ENCODE assay signal across 1 cellular context in genomic region chr17:75459590-75460267, GRCh38.
TF ChIP-seq lines count a peak whose summit lies in the region.

No MANE protein-coding gene starts in this region.

TF ChIP-seq in HepG2, 621 proteins besides CTCF, POLR2A, EP300 and RAD21 (continues in another document):
- TF ChIP-seq ZNF574 (CRISPR knock-in tag; IDR thresholded peaks at IDR 0.05), result peak; percentile 58; the same call in 1 of the 2 replicates
- 0 out of 2 replicates have a peak, but pooled peaks have one; percentile 31 for TF ChIP-seq ZNF142 (CRISPR knock-in tag; IDR thresholded peaks at IDR 0.05)
- TF ChIP-seq ZNF207 (IDR thresholded peaks at IDR 0.05; ENCODE audit: borderline replicate concordance), result no peak
- TF ChIP-seq ZNF335 (CRISPR knock-in tag; IDR thresholded peaks at IDR 0.05), result peak; percentile 85
- TF ChIP-seq ZKSCAN8 (CRISPR knock-in tag; IDR thresholded peaks at IDR 0.05; ENCODE audit: borderline replicate concordance), result peak; percentile 46; the same call in 1 of the 2 replicates
- TF ChIP-seq TBX2 (CRISPR knock-in tag; IDR thresholded peaks at IDR 0.05; ENCODE audit: borderline replicate concordance), result peak; percentile 74
- 0 out of 2 replicates have a peak, but pooled peaks have one; percentile 16 for TF ChIP-seq BHLHE40 (IDR thresholded peaks at IDR 0.05; ENCODE audit: low read length)
- peak; percentile 76; the same call in 1 of the 2 replicates for TF ChIP-seq TRAFD1 (CRISPR knock-in tag; IDR thresholded peaks at IDR 0.05; ENCODE audit: borderline replicate concordance)
- TF ChIP-seq YY1 (IDR thresholded peaks at IDR 0.05; ENCODE audit: insufficient read depth, insufficient replicate concordance, low read depth, low read length), result peak; percentile 25
- 0 out of 2 replicates have a peak, but pooled peaks have one; percentile 83 for TF ChIP-seq ZNF713 (CRISPR knock-in tag; IDR thresholded peaks at IDR 0.05)
- peak; percentile 37; the same call in 1 of the 2 replicates for TF ChIP-seq AHDC1 (CRISPR knock-in tag; IDR thresholded peaks at IDR 0.05; ENCODE audit: borderline replicate concordance)
- TF ChIP-seq FOXJ3 (CRISPR knock-in tag; IDR thresholded peaks at IDR 0.05; ENCODE audit: borderline replicate concordance), result peak; percentile 85
- TF ChIP-seq MLX (CRISPR knock-in tag; IDR thresholded peaks at IDR 0.05), result peak; percentile 63
- peak; percentile 42; the same call in 1 of the 2 replicates for TF ChIP-seq NFIC (IDR thresholded peaks at IDR 0.05; ENCODE audit: low read length)
- TF ChIP-seq ZNF781 (CRISPR knock-in tag; IDR thresholded peaks at IDR 0.05; ENCODE audit: borderline replicate concordance, not compliant biosample characterization), result peak; percentile 1
- TF ChIP-seq ERF (CRISPR knock-in tag; IDR thresholded peaks at IDR 0.05), result 0 out of 2 replicates have a peak, but pooled peaks have one; percentile 32
- peak; percentile 34; the same call in 1 of the 2 replicates for TF ChIP-seq ZNF501 (CRISPR knock-in tag; IDR thresholded peaks at IDR 0.05)
- no peak for TF ChIP-seq MAZ (IDR thresholded peaks at IDR 0.05; ENCODE audit: borderline replicate concordance, low read depth, low read length)
- peak; percentile 55; the same call in 1 of the 2 replicates for TF ChIP-seq MAZ (CRISPR knock-in tag; IDR thresholded peaks at IDR 0.05; ENCODE audit: low read depth)
- no peak for TF ChIP-seq FUBP1 (CRISPR knock-in tag; IDR thresholded peaks at IDR 0.05; ENCODE audit: borderline replicate concordance)
- TF ChIP-seq ZNF841 (CRISPR knock-in tag; IDR thresholded peaks at IDR 0.05; ENCODE audit: borderline replicate concordance), result no peak
- peak; percentile 13; the same call in 1 of the 2 replicates for TF ChIP-seq ZNF644 (CRISPR knock-in tag; IDR thresholded peaks at IDR 0.05; ENCODE audit: low read depth)
- peak; percentile 49; the same call in 1 of the 2 replicates for TF ChIP-seq SSRP1 (CRISPR knock-in tag; IDR thresholded peaks at IDR 0.05)
- peak; percentile 73; the same call in 1 of the 2 replicates for TF ChIP-seq ZBTB26 (CRISPR knock-in tag; IDR thresholded peaks at IDR 0.05; ENCODE audit: borderline replicate concordance)
- TF ChIP-seq ZBTB21 (CRISPR knock-in tag; IDR thresholded peaks at IDR 0.05), result no peak
- TF ChIP-seq ZNF557 (CRISPR knock-in tag; IDR thresholded peaks at IDR 0.05), result 0 out of 2 replicates have a peak, but pooled peaks have one; percentile 30
- 0 out of 2 replicates have a peak, but pooled peaks have one; percentile 45 for TF ChIP-seq ZNF441 (CRISPR knock-in tag; IDR thresholded peaks at IDR 0.05; ENCODE audit: borderline replicate concordance)
- peak; percentile 87; the same call in 1 of the 2 replicates for TF ChIP-seq STAT6 (CRISPR knock-in tag; IDR thresholded peaks at IDR 0.05; ENCODE audit: borderline replicate concordance)
- TF ChIP-seq ZNF484 (CRISPR knock-in tag; IDR thresholded peaks at IDR 0.05; ENCODE audit: borderline replicate concordance, low read depth), result no peak
- 0 out of 2 replicates have a peak, but pooled peaks have one; percentile 26 for TF ChIP-seq PHF8 (CRISPR knock-in tag; IDR thresholded peaks at IDR 0.05)
